Comparison of ENCODE assay signal across 20 cellular contexts in the genomic region with DNA sequence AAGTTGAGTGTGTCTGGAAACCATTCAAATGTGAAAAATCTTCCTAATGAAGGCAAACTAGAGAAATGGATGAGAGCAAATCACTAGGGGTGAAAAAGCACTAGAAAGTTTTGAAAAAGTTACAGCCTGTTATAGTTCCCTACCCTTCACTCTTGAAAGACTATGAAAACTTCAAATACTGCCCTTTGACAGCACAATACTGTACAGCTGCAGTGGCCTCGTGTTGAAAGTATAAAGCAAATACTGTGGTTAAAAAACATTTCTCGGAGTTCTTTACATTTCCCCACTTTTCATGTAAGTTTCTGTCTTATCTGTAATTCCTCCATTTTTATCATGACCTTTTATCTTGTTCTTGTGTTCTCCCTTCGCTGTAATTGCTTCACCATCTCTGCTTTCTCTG.
DNase-seq lines count a peak whose midpoint lies in the region; ATAC-seq, FAIRE-seq and TF ChIP-seq lines count a peak whose summit lies in the region.
"Had no signal": no experiment of that assay in that cellular context is flagged by ENCODE, and none has a peak within 500 bp of the region (broad histone marks: within the 10 kb centered on the region; RNA-seq: fewer than 3 reads in every experiment).

No MANE protein-coding gene starts in this region.

- CTCF ChIA-PET in RWPE1 (lab: Yijun Ruan, JAX), result no interaction called here

- no peak overlapping the region for H3K27ac ChIP-seq in DND-41 (ENCODE audit: low read length)
- H3K27ac ChIP-seq in pancreas, result no peak overlapping the region
- no peak overlapping the region for H3K27ac ChIP-seq in RWPE1
- H3K27ac ChIP-seq: A549; BLaER1 treated with 17β-estradiol and CSF1 and Interleukin-3, amounts not matched to agents 10 nM and 100 nM had no signal

- H3K27me3 ChIP-seq in DND-41 (ENCODE audit: insufficient read depth, low read length, poor library complexity) (no peaks in the 10 kb centered on the region), pancreas (no peaks in the 10 kb centered on the region)
- H3K27me3 ChIP-seq: BLaER1 treated with 17β-estradiol and CSF1 and Interleukin-3, amounts not matched to agents 10 nM and 100 nM had no signal

- H2AFZ ChIP-seq in DND-41 (ENCODE audit: low read depth, low read length), result no peak overlapping the region

- peak; percentile 59; the same call in 1 of the 3 replicates for ATAC-seq in DND-41 (ENCODE audit: insufficient read depth, low read depth)
- peak; percentile 44 for ATAC-seq in GM19395 (IDR thresholded peaks at IDR 0.05; ENCODE audit: unreplicated experiment)
- ATAC-seq in HG02885 (IDR thresholded peaks at IDR 0.05; ENCODE audit: poor library complexity, unreplicated experiment), result peak; percentile 64
- no peak for ATAC-seq in pancreas
- ATAC-seq: A549, SK-N-SH treated with all-trans-retinoic acid at 6 μM for 48 hours had no signal

- TF ChIP-seq CTCF in DND-41 (IDR thresholded peaks at IDR 0.05; ENCODE audit: borderline replicate concordance, extremely low read depth, low read length, poor library complexity, severe bottlenecking) (no peak), pancreas (IDR thresholded peaks at IDR 0.05) (no peak), RWPE1 (conservative IDR thresholded peaks at IDR 0.05; ENCODE audit: low read depth) (no peak)

- H3K4me1 ChIP-seq in DND-41 (ENCODE audit: insufficient read depth, low read length) (peaks cover 7% of the 10 kb centered on the region; the same call in 1 of the 2 replicates), pancreas (no peaks in the 10 kb centered on the region)
- H3K4me1 ChIP-seq: A549 had no signal

- H3K9me3 ChIP-seq in DND-41 (ENCODE audit: insufficient read depth, low read length, severe bottlenecking), result peaks cover 10% of the 10 kb centered on the region
- H3K9me3 ChIP-seq in pancreas, result no peaks in the 10 kb centered on the region
- H3K9me3 ChIP-seq: A549 had no signal

- POLR2A ChIA-PET in RWPE1 (lab: Yijun Ruan, JAX; ENCODE audit: low non-redundant PET), result no interaction called here

- no peak overlapping the region for H3K4me2 ChIP-seq in DND-41 (ENCODE audit: insufficient read depth, low read length)
- H3K4me2 ChIP-seq: A549; BLaER1 treated with 17β-estradiol and CSF1 and Interleukin-3, amounts not matched to agents 10 nM and 100 nM had no signal

- H3K36me3 ChIP-seq in DND-41 (ENCODE audit: insufficient read depth, low read length) (no peaks in the 10 kb centered on the region), pancreas (no peaks in the 10 kb centered on the region)
- H3K36me3 ChIP-seq: BLaER1 treated with 17β-estradiol and CSF1 and Interleukin-3, amounts not matched to agents 10 nM and 100 nM had no signal

- FAIRE-seq in pancreas (lab: Jason Lieb, UNC), result no peak
- FAIRE-seq: A549, RCC 7860 had no signal

- no peaks in the 10 kb centered on the region for H4K20me1 ChIP-seq in DND-41 (ENCODE audit: insufficient read depth, low read length)
- H4K20me1 ChIP-seq: BLaER1 treated with 17β-estradiol and CSF1 and Interleukin-3, amounts not matched to agents 10 nM and 100 nM had no signal

- H3K79me2 ChIP-seq in DND-41 (ENCODE audit: insufficient read depth, low read length), result no peaks in the 10 kb centered on the region

- H3K4me3 ChIP-seq in DND-41 (ENCODE audit: low read depth in 1 of 2, low read length in 2 of 2) (no peak overlapping the region), pancreas (no peak overlapping the region)
- H3K4me3 ChIP-seq: A549; BLaER1 treated with 17β-estradiol and CSF1 and Interleukin-3, amounts not matched to agents 10 nM and 100 nM had no signal

- DNase-seq in DND-41, result no peak
- peak; percentile 75 for DNase-seq in amniotic epithelial cell (ENCODE audit: low read depth)
- no peak for DNase-seq in retina
- no peak for DNase-seq in pancreas
- DNase-seq in epidermal melanocyte (ENCODE audit: insufficient read length, low spot score), result no peak
- DNase-seq in RWPE1 (ENCODE audit: low spot score), result no peak
- DNase-seq: DMS 273 treated with DMSO at 0.1 percent for 48 hours, H7, KG1, NCI-H1092, NCI-H146, NCI-H2081, NCI-H524, SHP77 had no signal

- no peak overlapping the region for H3K9ac ChIP-seq in DND-41 (ENCODE audit: low read depth, low read length)
- H3K9ac ChIP-seq: BLaER1 treated with 17β-estradiol and CSF1 and Interleukin-3, amounts not matched to agents 10 nM and 100 nM had no signal

- WGBS in pancreas, 2 donors, result 73 to 82% methylated on average over 3 of the region's 3 CpGs

- intact Hi-C loops in pancreas (cut with DNase I), result no loop called here

Comparison
In these comparisons a context has a peak if more than half of its experiments do, and no peak if none do; other contexts are left out.
1. ATAC-seq: peak in DND-41 (single experiment), GM19395 (single experiment) and HG02885 (single experiment); none in pancreas (0 of 4).